Comparison of ENCODE assay signal across 8 cellular contexts in genomic region chr11:697811-698311, GRCh38. TPM values are rescaled to one million over a fixed set of nuclear protein-coding genes. Genes with fewer than 3 reads are reported as not detected.
DNase-seq lines count a peak whose midpoint lies in the region; ATAC-seq, FAIRE-seq and TF ChIP-seq lines count a peak whose summit lies in the region.

No MANE protein-coding gene starts in this region.

- TF ChIP-seq EP300 in GM12878 (IDR thresholded peaks at IDR 0.05; ENCODE audit: borderline replicate concordance in 1 of 2, control insufficient read depth in 1 of 2, low read depth in 2 of 2, low read length in 2 of 2), result no peak

- peak overlapping the region; percentile 41 for H3K4me3 Mint-ChIP-seq in mesothelial cell of epicardium

- intact Hi-C loops in GM12878 (cut with micrococcal nuclease; ENCODE audit: unreplicated experiment), result loop anchor here (2.0 kb wide), 1 partner anchor 23 kb away; no protein-coding TSS in a partner anchor

- SMC1A ChIA-PET in GM12878 (lab: Charles Lee; ENCODE audit: uncharacterized antibody, unreplicated experiment), result interaction anchor here (0.9 to 3.1 kb wide), 5 partner anchors 23 to 48 kb away, joined by 3 to 30 read pairs (median 8); no protein-coding TSS in a partner anchor

- H3K79me2 ChIP-seq in GM12878 (ENCODE audit: control insufficient read depth, insufficient read depth, low read length), result peaks cover 28% of the 10 kb centered on the region

- peak overlapping the region; percentile 34; the same call in 1 of the 2 replicates for H3K4me2 ChIP-seq in GM12878 (ENCODE audit: control insufficient read depth, insufficient read depth)

- DNase-seq in AG04450 (ENCODE audit: low read depth, low spot score) (no peak), GM12878 (ENCODE audit: low read depth, low spot score) (no peak), mesothelial cell of epicardium (ENCODE audit: low spot score in 2 of 2, unreplicated experiment in 2 of 2) (no peak), superior temporal gyrus (ENCODE audit: extremely low spot score) (no peak)
- DNase-seq in stimulated activated CD4-positive, alpha-beta T cell treated with anti-CD3 and anti-CD28 coated beads, Interleukin-4, amount 100 ng/mL, for 24 hours, result no peak

- TF ChIP-seq POLR2A in GM12878 (IDR thresholded peaks at IDR 0.05; ENCODE audit: low read depth, low read length), result no peak

- H3K36me3 ChIP-seq in HUES6 (ENCODE audit: control insufficient read depth, insufficient read depth, low read length) (peaks cover 7% of the 10 kb centered on the region; the same call in 1 of the 2 replicates), GM12878 (ENCODE audit: control insufficient read depth in 2 of 2, insufficient read depth in 2 of 2, low read length in 1 of 2) (peaks cover 0 to 5% of the 10 kb centered on the region in 2 experiments; a peak in 2 of 4 replicates)

- 75% methylated on average over 11 of the region's 11 CpGs for WGBS in GM12878 (ENCODE audit: insufficient coverage, insufficient replicate concordance, low lambda C conversion rate, missing lambda C conversion rate)

- RAD21 ChIA-PET in GM12878 (lab: Charles Lee; ENCODE audit: unreplicated experiment), result interaction anchor here (0.7 to 8.1 kb wide), 4 partner anchors 23 to 143 kb away, joined by 3 to 112 read pairs (median 18); no protein-coding TSS in a partner anchor

- no peak for TF ChIP-seq RAD21 in GM12878 (IDR thresholded peaks at IDR 0.05; ENCODE audit: insufficient read depth, low read depth, low read length)

- no peak overlapping the region for H2AFZ ChIP-seq in GM12878 (ENCODE audit: control insufficient read depth, low read depth, low read length)

- BruUV-seq in GM12878 (replicated peaks; lab: Mats Ljungman, UMichigan), result no TSS peak

- CTCF ChIA-PET in AG04450 (lab: Charles Lee), result interaction anchor here (5.5 kb wide), 1 partner anchor 25 kb away, joined by 23 read pairs; no protein-coding TSS in a partner anchor
- CTCF ChIA-PET in GM12878 (lab: Yijun Ruan, JAX), result interaction anchor here (0.9 to 5.8 kb wide), 3 partner anchors 27 to 143 kb away, joined by 3 to 127 read pairs (median 4); no protein-coding TSS in a partner anchor

- H3K27ac ChIP-seq in AG04450 (ENCODE audit: low read depth, low read length) (peak overlapping the region; percentile 85), HUES6 (ENCODE audit: low read depth, low read length) (peak overlapping the region; percentile 52; the same call in 1 of the 2 replicates), GM12878 (ENCODE audit: control insufficient read depth, insufficient read depth) (no peak overlapping the region; the same call in 1 of the 2 replicates)

- H3K4me1 Mint-ChIP-seq in mesothelial cell of epicardium, result peaks cover 32% of the 10 kb centered on the region

- H4K20me1 ChIP-seq in GM12878 (ENCODE audit: control insufficient read depth, insufficient read depth), result no peaks in the 10 kb centered on the region

- H3K9ac ChIP-seq in HUES6 (ENCODE audit: low read length) (peak overlapping the region; percentile 49), GM12878 (ENCODE audit: control insufficient read depth, insufficient read depth, low read length) (no peak overlapping the region)

- no peaks in the 10 kb centered on the region for H3K27me3 Mint-ChIP-seq in mesothelial cell of epicardium (ENCODE audit: low read depth)

- peaks cover 1% of the 10 kb centered on the region for H3K36me3 Mint-ChIP-seq in mesothelial cell of epicardium

- no peak overlapping the region for H3K4me3 ChIP-seq in AG04450 (ENCODE audit: low read depth, low read length)
- H3K4me3 ChIP-seq in HUES6 (ENCODE audit: low read depth, low read length), result no peak overlapping the region; the same call in 1 of the 2 replicates
- no peak overlapping the region for H3K4me3 ChIP-seq in GM12878

- peaks cover 35% of the 10 kb centered on the region for H3K4me1 ChIP-seq in HUES6 (ENCODE audit: control insufficient read depth, insufficient read depth, low read length)
- H3K4me1 ChIP-seq in GM12878 (ENCODE audit: control insufficient read depth, insufficient read depth, low read length), result peaks cover 17% of the 10 kb centered on the region

- H3K9me3 Mint-ChIP-seq in mesothelial cell of epicardium, result no peaks in the 10 kb centered on the region

- no peak for ATAC-seq in GM12878
- ATAC-seq in HG03521 (IDR thresholded peaks at IDR 0.05; ENCODE audit: unreplicated experiment), result no peak
- no peak for ATAC-seq in HG03520 (IDR thresholded peaks at IDR 0.05; ENCODE audit: unreplicated experiment)

- TF ChIP-seq CTCF in AG04450 (IDR thresholded peaks at IDR 0.05; ENCODE audit: low read depth, low read length), result no peak
- TF ChIP-seq CTCF in GM12878 (IDR thresholded peaks at IDR 0.05 in 2 of 3, conservative IDR thresholded peaks at IDR 0.05 in 1 of 3; ENCODE audit: control insufficient read depth in 2 of 3, extremely low read depth in 1 of 3, insufficient read depth in 1 of 3, low read depth in 3 of 3, low read length in 3 of 3), result no peak
- TF ChIP-seq CTCF in mesothelial cell of epicardium (IDR thresholded peaks at IDR 0.05; ENCODE audit: unreplicated experiment), result no peak

- H3K27ac Mint-ChIP-seq in mesothelial cell of epicardium, result peak overlapping the region; percentile 54

- in situ Hi-C loops in GM12878 (cut with MboI), result no loop called here

- H3K9me3 ChIP-seq in AG04450 (ENCODE audit: control insufficient read depth, insufficient read depth, low read length), result no peaks in the 10 kb centered on the region; the same call in 1 of the 2 replicates
- no peaks in the 10 kb centered on the region for H3K9me3 ChIP-seq in HUES6 (ENCODE audit: control insufficient read depth, insufficient read depth, low read depth, low read length)
- H3K9me3 ChIP-seq in GM12878 (replicated peaks; ENCODE audit: control insufficient read depth, insufficient read depth, low read length), result no peaks in the 10 kb centered on the region

- POLR2A ChIA-PET in AG04450 (lab: Yijun Ruan, JAX) (interaction anchor here (1.0 kb wide), 1 partner anchor 8 kb away, joined by 3 read pairs; the partner anchor contains the start of gene EPS8L2), GM12878 (lab: Charles Lee) (interaction anchor here (0.5 to 6.5 kb wide), 5 partner anchors 15 to 179 kb away, joined by 3 to 72 read pairs (median 3); no protein-coding TSS in a partner anchor)

- H3K27me3 ChIP-seq in AG04450 (ENCODE audit: control insufficient read depth, insufficient read depth, low read length) (no peaks in the 10 kb centered on the region), HUES6 (ENCODE audit: control insufficient read depth, insufficient read depth, low read length) (no peaks in the 10 kb centered on the region), GM12878 (replicated peaks in 1 of 2; ENCODE audit: control insufficient read depth in 2 of 2, insufficient read depth in 2 of 2, low read length in 1 of 2) (no peaks in the 10 kb centered on the region)

- no peak for FAIRE-seq in GM12878 (lab: Jason Lieb, UNC)

RNA-seq across cellular contexts. Expression of gene TMEM80, which starts 2.2 kb away (rescaled TPM):
- 16.2 and 18.7 TPM in 2 replicates for polyA plus RNA-seq in AG04450 (2011; rRNA removed)
- 7.8 and 7.9 TPM in 2 replicates for polyA minus RNA-seq in AG04450 (2011; rRNA and poly(A)+ RNA removed)
- 27.5 and 32.1 TPM in 2 replicates for total RNA-seq in GM12878 (2013; cell fraction: nucleolus; rRNA removed)
- total RNA-seq in GM12878 (2014; rRNA removed), result 21.9 and 22.1 TPM in 2 replicates
- 11.6 and 11.9 TPM in 2 replicates for total RNA-seq in GM12878 (2014; rRNA removed; fragmentation: Illumina TruSeq; extraction: Trizol)
- 16.5 and 19.5 TPM in 2 replicates for total RNA-seq in GM12878 (2021)
- polyA plus RNA-seq in GM12878 (2011; ENCODE audit: low read depth), result 7.6 TPM
- 30.7 and 36.6 TPM in 2 replicates for polyA plus RNA-seq in GM12878 (2011; rRNA removed)
- 28.5 and 37.1 TPM in 2 replicates for polyA plus RNA-seq in GM12878 (2011; cell fraction: cytosol; rRNA removed)
- polyA plus RNA-seq in GM12878 (2011; cell fraction: nucleus; rRNA removed), result 45.3 and 46.0 TPM in 2 replicates
- polyA plus RNA-seq in GM12878 (2012), result 18.6 and 20.7 TPM in 2 replicates
- 8.0 and 14.9 TPM in 2 replicates for polyA plus RNA-seq in GM12878 (2014; fragmentation: Illumina TruSeq; extraction: Trizol)
- 1 to 10 TPM; 6.7 to 8.8 TPM for polyA plus RNA-seq in GM12878 (2014; fragmentation: Nextera tagmentation; extraction: Ambion mirVana)
- 28.3 and 29.8 TPM in 2 replicates for polyA plus RNA-seq in GM12878 (2014; rRNA removed)
- 10 to 100 TPM; 28.4 to 30.9 TPM for polyA plus RNA-seq in GM12878 (2016; fragmentation: Nextera tagmentation; extraction: Ambion mirVana)
- 6.9 and 10.7 TPM in 2 replicates for polyA minus RNA-seq in GM12878 (2011; rRNA and poly(A)+ RNA removed)
- 3.2 and 4.0 TPM in 2 replicates for polyA minus RNA-seq in GM12878 (2011; cell fraction: cytosol; rRNA and poly(A)+ RNA removed)
- polyA minus RNA-seq in GM12878 (2011; cell fraction: nucleus; rRNA and poly(A)+ RNA removed), result 6.6 and 13.6 TPM in 2 replicates
- total RNA-seq in mesothelial cell of epicardium, result 25.7 to 30.7 TPM (median 28.7 TPM) in 3 replicates

RNA-seq across cellular contexts. Expression of gene DEAF1, which starts 2.8 kb away (rescaled TPM):
- 13.0 and 19.6 TPM in 2 replicates for polyA plus RNA-seq in AG04450 (2011; rRNA removed)
- 12.9 and 19.7 TPM in 2 replicates for polyA minus RNA-seq in AG04450 (2011; rRNA and poly(A)+ RNA removed)
- 64.8 and 65.6 TPM in 2 replicates for total RNA-seq in GM12878 (2013; cell fraction: nucleolus; rRNA removed)
- total RNA-seq in GM12878 (2014; rRNA removed), result 47.6 and 48.6 TPM in 2 replicates
- total RNA-seq in GM12878 (2014; rRNA removed; fragmentation: Illumina TruSeq; extraction: Trizol), result 21.2 and 23.0 TPM in 2 replicates
- 51.3 and 57.1 TPM in 2 replicates for total RNA-seq in GM12878 (2021)
- polyA plus RNA-seq in GM12878 (2011; ENCODE audit: low read depth), result 7.2 TPM
- 10.2 and 21.6 TPM in 2 replicates for polyA plus RNA-seq in GM12878 (2011; rRNA removed)
- 37.2 and 47.3 TPM in 2 replicates for polyA plus RNA-seq in GM12878 (2011; cell fraction: cytosol; rRNA removed)
- 31.1 and 35.9 TPM in 2 replicates for polyA plus RNA-seq in GM12878 (2011; cell fraction: nucleus; rRNA removed)
- polyA plus RNA-seq in GM12878 (2012), result 23.4 and 29.5 TPM in 2 replicates
- 4.4 and 17.1 TPM in 2 replicates for polyA plus RNA-seq in GM12878 (2014; fragmentation: Illumina TruSeq; extraction: Trizol)
- polyA plus RNA-seq in GM12878 (2014; fragmentation: Nextera tagmentation; extraction: Ambion mirVana), result 1 to 10 TPM in 1 of 2 experiments, under 1 TPM in 1; 0.68 to 5.5 TPM
- 43.7 and 51.5 TPM in 2 replicates for polyA plus RNA-seq in GM12878 (2014; rRNA removed)
- polyA plus RNA-seq in GM12878 (2016; fragmentation: Nextera tagmentation; extraction: Ambion mirVana), result 10 to 100 TPM; 28.8 to 41.0 TPM
- 18.2 and 35.1 TPM in 2 replicates for polyA minus RNA-seq in GM12878 (2011; rRNA and poly(A)+ RNA removed)
- polyA minus RNA-seq in GM12878 (2011; cell fraction: cytosol; rRNA and poly(A)+ RNA removed), result 21.3 and 22.6 TPM in 2 replicates
- 10.5 and 23.0 TPM in 2 replicates for polyA minus RNA-seq in GM12878 (2011; cell fraction: nucleus; rRNA and poly(A)+ RNA removed)
- 59.6 to 64.9 TPM (median 64.0 TPM) in 3 replicates for total RNA-seq in mesothelial cell of epicardium

RNA-seq across cellular contexts. Expression of gene EPS8L2, which starts 8.2 kb away (rescaled TPM):
- polyA plus RNA-seq in AG04450 (2011; rRNA removed) (11.0 and 17.0 TPM in 2 replicates), GM12878 (2011; rRNA removed) (4.4 and 7.7 TPM in 2 replicates), GM12878 (2014; fragmentation: Illumina TruSeq; extraction: Trizol) (2.9 and 4.0 TPM in 2 replicates), GM12878 (2014; fragmentation: Nextera tagmentation; extraction: Ambion mirVana) (1 to 10 TPM in 1 of 2 experiments, under 1 TPM in 1; 0.76 to 2.9 TPM), GM12878 (2014; rRNA removed) (11.8 and 15.3 TPM in 2 replicates), GM12878 (2016; fragmentation: Nextera tagmentation; extraction: Ambion mirVana) (10 to 100 TPM; 13.9 to 20.0 TPM)
- 12.7 and 13.4 TPM in 2 replicates for polyA minus RNA-seq in AG04450 (2011; rRNA and poly(A)+ RNA removed)
- total RNA-seq in GM12878 (2013; cell fraction: nucleolus; rRNA removed), result 4.4 and 8.1 TPM in 2 replicates
- total RNA-seq in GM12878 (2014; rRNA removed) (11.5 and 12.5 TPM in 2 replicates), GM12878 (2014; rRNA removed; fragmentation: Illumina TruSeq; extraction: Trizol) (3.1 and 5.1 TPM in 2 replicates), GM12878 (2021) (10.8 and 13.4 TPM in 2 replicates), mesothelial cell of epicardium (105 to 112 TPM (median 111 TPM) in 3 replicates)
- 4.7 TPM for polyA plus RNA-seq in GM12878 (2011; ENCODE audit: low read depth)
- 7.5 and 14.4 TPM in 2 replicates for polyA plus RNA-seq in GM12878 (2011; cell fraction: cytosol; rRNA removed)
- 44.2 and 44.3 TPM in 2 replicates for polyA plus RNA-seq in GM12878 (2011; cell fraction: nucleus; rRNA removed)
- 22.8 and 23.5 TPM in 2 replicates for polyA plus RNA-seq in GM12878 (2012)
- 3.7 and 4.7 TPM in 2 replicates for polyA minus RNA-seq in GM12878 (2011; rRNA and poly(A)+ RNA removed)
- 4.4 and 4.8 TPM in 2 replicates for polyA minus RNA-seq in GM12878 (2011; cell fraction: cytosol; rRNA and poly(A)+ RNA removed)
- 5.4 and 5.7 TPM in 2 replicates for polyA minus RNA-seq in GM12878 (2011; cell fraction: nucleus; rRNA and poly(A)+ RNA removed)

RNA-seq across cellular contexts. Expression of gene TALDO1, which starts 49.4 kb away (rescaled TPM):
- polyA plus RNA-seq in AG04450 (2011; rRNA removed) (242 and 286 TPM in 2 replicates), GM12878 (2011; rRNA removed) (88.2 and 152 TPM in 2 replicates), GM12878 (2014; fragmentation: Illumina TruSeq; extraction: Trizol) (70.6 and 146 TPM in 2 replicates), GM12878 (2014; fragmentation: Nextera tagmentation; extraction: Ambion mirVana) (100 to 1,000 TPM; 121 to 189 TPM), GM12878 (2014; rRNA removed) (227 and 242 TPM in 2 replicates), GM12878 (2016; fragmentation: Nextera tagmentation; extraction: Ambion mirVana) (100 to 1,000 TPM; 293 to 302 TPM)
- 98.9 and 103 TPM in 2 replicates for polyA minus RNA-seq in AG04450 (2011; rRNA and poly(A)+ RNA removed)
- 34.6 and 35.6 TPM in 2 replicates for total RNA-seq in GM12878 (2013; cell fraction: nucleolus; rRNA removed)
- total RNA-seq in GM12878 (2014; rRNA removed) (168 and 176 TPM in 2 replicates), GM12878 (2014; rRNA removed; fragmentation: Illumina TruSeq; extraction: Trizol) (139 and 148 TPM in 2 replicates), GM12878 (2021) (226 and 227 TPM in 2 replicates), mesothelial cell of epicardium (86.9 to 97.5 TPM (median 89.7 TPM) in 3 replicates)
- 120 TPM for polyA plus RNA-seq in GM12878 (2011; ENCODE audit: low read depth)
- polyA plus RNA-seq in GM12878 (2011; cell fraction: cytosol; rRNA removed), result 193 and 210 TPM in 2 replicates
- 130 and 164 TPM in 2 replicates for polyA plus RNA-seq in GM12878 (2011; cell fraction: nucleus; rRNA removed)
- polyA plus RNA-seq in GM12878 (2012), result 116 and 122 TPM in 2 replicates
- polyA minus RNA-seq in GM12878 (2011; rRNA and poly(A)+ RNA removed), result 51.3 and 80.4 TPM in 2 replicates
- 49.3 and 52.0 TPM in 2 replicates for polyA minus RNA-seq in GM12878 (2011; cell fraction: cytosol; rRNA and poly(A)+ RNA removed)
- polyA minus RNA-seq in GM12878 (2011; cell fraction: nucleus; rRNA and poly(A)+ RNA removed), result 13.9 and 22.8 TPM in 2 replicates
